Comparison of ENCODE assay signal across 24 cellular contexts in the genomic region with DNA sequence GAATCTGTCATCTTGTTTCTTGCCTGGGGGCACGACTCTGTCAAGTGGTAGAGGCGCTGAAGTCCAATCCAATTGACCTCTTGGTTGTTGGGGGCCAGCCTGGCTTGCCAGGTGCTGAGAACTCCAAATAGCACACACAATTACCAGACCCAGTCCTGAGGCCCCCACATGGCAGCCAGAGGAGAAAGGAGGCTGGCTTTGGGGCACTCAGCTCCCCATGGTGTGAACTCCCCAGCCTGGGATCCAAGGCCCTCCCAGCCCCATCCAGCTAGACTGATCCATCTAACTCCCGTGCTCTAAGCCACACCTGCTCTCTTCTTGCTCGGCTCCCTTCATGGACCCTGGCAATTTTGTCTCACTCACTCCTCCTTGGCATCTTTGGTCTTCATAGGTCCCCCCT.
"Had no signal": no experiment of that assay in that cellular context is flagged by ENCODE, and none has a peak within 500 bp of the region (broad histone marks: within the 10 kb centered on the region; RNA-seq: fewer than 3 reads in every experiment).

No MANE protein-coding gene starts in this region.

- H3K36me3 Mint-ChIP-seq: activated CD4-positive, alpha-beta memory T cell treated with anti-CD3 and anti-CD28 coated beads for 36 hours; activated naive CD8-positive, alpha-beta T cell had no signal

- H3K9me3 Mint-ChIP-seq: activated B cell treated with CpG ODN at 0.5 μM for 24 hours; activated CD4-positive, alpha-beta memory T cell treated with anti-CD3 and anti-CD28 coated beads for 36 hours; activated CD4-positive, alpha-beta T cell treated with anti-CD3 and anti-CD28 coated beads, Interleukin-2, amount 10 ng/mL, durations not matched to agents 24 days and 14 days; activated naive CD4-positive, alpha-beta T cell treated with anti-CD3 and anti-CD28 coated beads for 36 hours; activated T-helper 17 cell treated with anti-CD3 and anti-CD28 coated beads, Interleukin-2, amount 50 U/mL, for 72 hours had no signal

- H3K4me3 Mint-ChIP-seq: activated B cell treated with CpG ODN at 0.5 μM for 24 hours; activated CD4-positive, alpha-beta memory T cell treated with anti-CD3 and anti-CD28 coated beads for 36 hours; activated CD4-positive, alpha-beta T cell treated with anti-CD3 and anti-CD28 coated beads, Interleukin-2, amount 10 ng/mL, durations not matched to agents 24 days and 14 days; activated naive CD4-positive, alpha-beta T cell treated with anti-CD3 and anti-CD28 coated beads for 36 hours; activated T-helper 17 cell treated with anti-CD3 and anti-CD28 coated beads, Interleukin-2, amount 50 U/mL, for 72 hours had no signal

- H3K4me1 Mint-ChIP-seq: activated CD4-positive, alpha-beta T cell treated with anti-CD3 and anti-CD28 coated beads, Interleukin-2, amount 10 ng/mL, durations not matched to agents 24 days and 14 days; activated T-helper 17 cell treated with anti-CD3 and anti-CD28 coated beads, Interleukin-2, amount 50 U/mL, for 72 hours had no signal

- H3K36me3 ChIP-seq: brain microvascular endothelial cell, cardiac muscle cell had no signal

- H3K27ac Mint-ChIP-seq: activated B cell treated with CpG ODN at 0.5 μM for 24 hours; activated CD4-positive, alpha-beta memory T cell treated with anti-CD3 and anti-CD28 coated beads for 36 hours; activated CD4-positive, alpha-beta T cell treated with anti-CD3 and anti-CD28 coated beads, Interleukin-2, amount 10 ng/mL, durations not matched to agents 24 days and 14 days; activated naive CD4-positive, alpha-beta T cell treated with anti-CD3 and anti-CD28 coated beads for 36 hours; activated naive CD8-positive, alpha-beta T cell; activated T-helper 17 cell treated with anti-CD3 and anti-CD28 coated beads, Interleukin-2, amount 50 U/mL, for 72 hours had no signal

- DNase-seq: activated B cell treated with CpG ODN at 0.5 μM for 24 hours; activated CD4-positive, alpha-beta memory T cell treated with anti-CD3 and anti-CD28 coated beads for 36 hours; activated CD4-positive, alpha-beta T cell treated with anti-CD3 and anti-CD28 coated beads for 1 hour; activated CD4-positive, alpha-beta T cell treated with anti-CD3 and anti-CD28 coated beads, Interleukin-2, amount 10 ng/mL, durations not matched to agents 24 days and 14 days; activated CD8-positive, alpha-beta memory T cell treated with anti-CD3 and anti-CD28 coated beads for 24 hours; activated gamma-delta T cell; activated naive CD4-positive, alpha-beta T cell treated with anti-CD3 and anti-CD28 coated beads for 36 hours; activated T-cell treated with anti-CD3 and anti-CD28 coated beads for 4 hours; activated T-cell treated with anti-CD3 and anti-CD28 coated beads, Interleukin-2, amount 50 U/mL, for 48 hours; amygdala; brain microvascular endothelial cell; NCI-H1092; NCI-H1930; NCI-H345; NCI-H510A; NCI-H526 treated with DMSO at 0.1 percent for 48 hours; NCI-H82; SIG-M5; T-helper 2 cell; T1000 had no signal

- H3K27ac ChIP-seq: brain microvascular endothelial cell, cardiac muscle cell, KMS-11 had no signal

- ATAC-seq: activated T-helper 17 cell treated with anti-CD3 and anti-CD28 coated beads, Interleukin-2, amount 50 U/mL, for 72 hours had no signal

- H3K4me3 ChIP-seq: cardiac muscle cell had no signal
